Comparison of ENCODE assay signal across 8 cellular contexts in the genomic region with DNA sequence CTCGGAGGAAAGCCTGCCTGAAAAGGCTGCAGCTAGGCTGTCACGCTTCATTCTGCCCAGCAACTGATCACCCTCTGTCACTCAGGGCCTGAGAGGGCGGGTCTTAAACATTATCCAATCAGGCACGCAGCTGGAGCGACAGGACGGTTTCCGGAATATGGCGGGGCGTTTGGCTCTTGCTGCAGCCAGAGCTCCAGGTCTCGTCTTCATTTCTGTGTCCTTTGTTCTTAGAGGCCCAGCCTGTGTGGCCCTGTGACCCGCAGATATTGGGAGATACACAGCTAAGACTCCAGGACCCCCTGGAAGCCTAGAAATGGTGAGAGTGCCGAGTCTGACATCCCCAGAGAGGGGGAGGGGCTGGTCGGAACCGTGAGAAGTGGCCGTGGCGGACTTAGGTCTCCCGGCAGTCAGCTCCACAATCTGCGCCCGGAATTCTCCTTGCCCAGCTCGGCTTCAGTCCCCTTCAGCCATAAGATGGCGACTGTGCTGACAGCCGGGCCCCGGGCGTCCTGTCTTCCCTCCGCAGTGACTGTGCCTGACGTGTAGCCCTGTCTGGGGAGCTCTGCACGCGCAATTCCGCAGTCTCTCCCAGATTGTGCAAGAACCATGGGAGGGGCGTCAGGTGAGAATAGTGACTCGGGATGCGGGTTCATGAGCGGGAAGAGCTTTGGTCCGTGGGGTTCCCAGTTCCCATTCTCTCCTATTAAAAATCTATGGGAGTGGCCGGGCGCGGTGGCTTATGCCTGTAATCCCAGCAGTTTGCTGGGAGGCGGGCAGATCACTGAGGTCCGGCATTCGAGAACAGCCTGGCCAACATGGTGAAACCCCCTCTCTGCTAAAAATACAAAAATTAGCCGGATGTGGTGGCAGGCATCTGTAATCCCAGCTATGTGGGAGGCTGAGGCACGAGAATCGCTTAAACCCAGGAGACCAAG.
DNase-seq lines count a peak whose midpoint lies in the region; ATAC-seq and TF ChIP-seq lines count a peak whose summit lies in the region.

Gene ZNF429, plus strand, starts transcription at position 144 of the 935 bp plus-strand sequence. Its CDS starts 170 bp downstream, at position 314.

- in situ Hi-C loops in astrocyte of the spinal cord (cut with HindIII; ENCODE audit: low sequenced_read_pairs): no loop called here

- peak; percentile 8 for TF ChIP-seq CTCF in astrocyte of the spinal cord (IDR thresholded peaks at IDR 0.05; ENCODE audit: low read depth, low read length)

- DNase-seq in NCI-H1930 (lab: John Stamatoyannopoulos, UW): peak; percentile 9 to 12
- DNase-seq in T1000 (lab: John Stamatoyannopoulos, UW): peak; percentile 73
- DNase-seq in astrocyte of the spinal cord (ENCODE audit: low read depth, low spot score): peak; percentile 94
- DNase-seq in hypothalamus (lab: John Stamatoyannopoulos, UW): peak; percentile 54 to 95 (median 85)
- peak; percentile 96 for DNase-seq in retina
- DNase-seq in cortex of kidney (lab: John Stamatoyannopoulos, UW): no peak

- H3K4me3 ChIP-seq in astrocyte of the spinal cord (ENCODE audit: low read depth, low read length): peak within 1 kb of the TSS; percentile 92

- ATAC-seq in GM18502 (IDR thresholded peaks at IDR 0.05; ENCODE audit: poor library complexity, unreplicated experiment) (peak; percentile 100), HG02970 (IDR thresholded peaks at IDR 0.05; ENCODE audit: low FRiP score, unreplicated experiment) (peak; percentile 99)
